In genomic region chr12:119665164-119665929, GRCh38 we compare ENCODE assay signal across 1 cellular context.
A peak's percentile ranks its signal among the peaks of the same experiment; 100 is the strongest.
TF ChIP-seq lines count a peak whose summit lies in the region.

No MANE protein-coding gene starts in this region.

TF ChIP-seq in K562, 482 proteins besides CTCF, POLR2A, EP300 and RAD21 (continued from another document and continues in another):
- TF ChIP-seq CHD7 (IDR thresholded peaks at IDR 0.05; ENCODE audit: low read depth, low read length) = no peak
- TF ChIP-seq, protein P1, sequence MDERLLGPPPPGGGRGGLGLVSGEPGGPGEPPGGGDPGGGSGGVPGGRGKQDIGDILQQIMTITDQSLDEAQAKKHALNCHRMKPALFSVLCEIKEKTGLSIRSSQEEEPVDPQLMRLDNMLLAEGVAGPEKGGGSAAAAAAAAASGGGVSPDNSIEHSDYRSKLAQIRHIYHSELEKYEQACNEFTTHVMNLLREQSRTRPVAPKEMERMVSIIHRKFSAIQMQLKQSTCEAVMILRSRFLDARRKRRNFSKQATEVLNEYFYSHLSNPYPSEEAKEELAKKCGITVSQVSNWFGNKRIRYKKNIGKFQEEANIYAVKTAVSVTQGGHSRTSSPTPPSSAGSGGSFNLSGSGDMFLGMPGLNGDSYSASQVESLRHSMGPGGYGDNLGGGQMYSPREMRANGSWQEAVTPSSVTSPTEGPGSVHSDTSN (CRISPR knock-in tag; IDR thresholded peaks at IDR 0.05; ENCODE audit: low read depth) = no peak
- TF ChIP-seq, protein P1 (tag; conservative IDR thresholded peaks at IDR 0.05; ENCODE audit: low read depth) = peak; percentile 91
- no peak for TF ChIP-seq GTF2E2 (tag; IDR thresholded peaks at IDR 0.05)
- TF ChIP-seq JUNB (CRISPR knock-in tag; conservative IDR thresholded peaks at IDR 0.05) = no peak
- TF ChIP-seq ZNF174 (CRISPR knock-in tag; IDR thresholded peaks at IDR 0.05) = no peak
- TF ChIP-seq SP2 (IDR thresholded peaks at IDR 0.05; ENCODE audit: extremely low read depth, low read depth, low read length, poor library complexity, severe bottlenecking) = no peak
- no peak for TF ChIP-seq ZNF232 (CRISPR knock-in tag; IDR thresholded peaks at IDR 0.05)
- no peak for TF ChIP-seq ZNF561 (CRISPR knock-in tag; conservative IDR thresholded peaks at IDR 0.05)
- TF ChIP-seq, protein P2, sequence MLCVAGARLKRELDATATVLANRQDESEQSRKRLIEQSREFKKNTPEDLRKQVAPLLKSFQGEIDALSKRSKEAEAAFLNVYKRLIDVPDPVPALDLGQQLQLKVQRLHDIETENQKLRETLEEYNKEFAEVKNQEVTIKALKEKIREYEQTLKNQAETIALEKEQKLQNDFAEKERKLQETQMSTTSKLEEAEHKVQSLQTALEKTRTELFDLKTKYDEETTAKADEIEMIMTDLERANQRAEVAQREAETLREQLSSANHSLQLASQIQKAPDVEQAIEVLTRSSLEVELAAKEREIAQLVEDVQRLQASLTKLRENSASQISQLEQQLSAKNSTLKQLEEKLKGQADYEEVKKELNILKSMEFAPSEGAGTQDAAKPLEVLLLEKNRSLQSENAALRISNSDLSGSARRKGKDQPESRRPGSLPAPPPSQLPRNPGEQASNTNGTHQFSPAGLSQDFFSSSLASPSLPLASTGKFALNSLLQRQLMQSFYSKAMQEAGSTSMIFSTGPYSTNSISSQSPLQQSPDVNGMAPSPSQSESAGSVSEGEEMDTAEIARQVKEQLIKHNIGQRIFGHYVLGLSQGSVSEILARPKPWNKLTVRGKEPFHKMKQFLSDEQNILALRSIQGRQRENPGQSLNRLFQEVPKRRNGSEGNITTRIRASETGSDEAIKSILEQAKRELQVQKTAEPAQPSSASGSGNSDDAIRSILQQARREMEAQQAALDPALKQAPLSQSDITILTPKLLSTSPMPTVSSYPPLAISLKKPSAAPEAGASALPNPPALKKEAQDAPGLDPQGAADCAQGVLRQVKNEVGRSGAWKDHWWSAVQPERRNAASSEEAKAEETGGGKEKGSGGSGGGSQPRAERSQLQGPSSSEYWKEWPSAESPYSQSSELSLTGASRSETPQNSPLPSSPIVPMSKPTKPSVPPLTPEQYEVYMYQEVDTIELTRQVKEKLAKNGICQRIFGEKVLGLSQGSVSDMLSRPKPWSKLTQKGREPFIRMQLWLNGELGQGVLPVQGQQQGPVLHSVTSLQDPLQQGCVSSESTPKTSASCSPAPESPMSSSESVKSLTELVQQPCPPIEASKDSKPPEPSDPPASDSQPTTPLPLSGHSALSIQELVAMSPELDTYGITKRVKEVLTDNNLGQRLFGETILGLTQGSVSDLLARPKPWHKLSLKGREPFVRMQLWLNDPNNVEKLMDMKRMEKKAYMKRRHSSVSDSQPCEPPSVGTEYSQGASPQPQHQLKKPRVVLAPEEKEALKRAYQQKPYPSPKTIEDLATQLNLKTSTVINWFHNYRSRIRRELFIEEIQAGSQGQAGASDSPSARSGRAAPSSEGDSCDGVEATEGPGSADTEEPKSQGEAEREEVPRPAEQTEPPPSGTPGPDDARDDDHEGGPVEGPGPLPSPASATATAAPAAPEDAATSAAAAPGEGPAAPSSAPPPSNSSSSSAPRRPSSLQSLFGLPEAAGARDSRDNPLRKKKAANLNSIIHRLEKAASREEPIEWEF (CRISPR knock-in tag; IDR thresholded peaks at IDR 0.05) = peak; percentile 96
- TF ChIP-seq HBP1 (CRISPR knock-in tag; IDR thresholded peaks at IDR 0.05) = peak; percentile 73; the same call in 1 of the 2 replicates
- TF ChIP-seq FOXK1 (CRISPR knock-in tag; IDR thresholded peaks at IDR 0.05; ENCODE audit: borderline replicate concordance) = no peak
- peak; percentile 6; the same call in 1 of the 2 replicates for TF ChIP-seq ZNF384 (IDR thresholded peaks at IDR 0.05; ENCODE audit: low read depth, low read length)
- TF ChIP-seq CBX8 (IDR thresholded peaks at IDR 0.05; ENCODE audit: borderline replicate concordance, extremely low read depth, low read depth, low read length, poor library complexity, severe bottlenecking) = no peak
- peak; percentile 52 for TF ChIP-seq CHD4 (IDR thresholded peaks at IDR 0.05; ENCODE audit: insufficient read depth, insufficient replicate concordance, low read depth, low read length, poor library complexity, severe bottlenecking)
- TF ChIP-seq REST (CRISPR knock-in tag; IDR thresholded peaks at IDR 0.05; ENCODE audit: low read depth) = no peak
- peak; percentile 95 for TF ChIP-seq SMARCB1 (IDR thresholded peaks at IDR 0.05; ENCODE audit: insufficient read length, low read depth)
- TF ChIP-seq CEBPG (CRISPR knock-in tag; IDR thresholded peaks at IDR 0.05) = peak; percentile 27; the same call in 1 of the 2 replicates
- TF ChIP-seq CEBPG (tag; conservative IDR thresholded peaks at IDR 0.05 in 1 of 2, IDR thresholded peaks at IDR 0.05 in 1 of 2) = peak; percentile 52 to 85
- TF ChIP-seq TSHZ1 (CRISPR knock-in tag; IDR thresholded peaks at IDR 0.05) = 0 out of 2 replicates have a peak, but pooled peaks have one; percentile 32
